Comparison of ENCODE assay signal across 40 cellular contexts in genomic region chr2:217444509-217444908, GRCh38.
"Had no signal": no experiment of that assay in that cellular context is flagged by ENCODE, and none has a peak within 500 bp of the region (broad histone marks: within the 10 kb centered on the region; RNA-seq: fewer than 3 reads in every experiment).

No MANE protein-coding gene starts in this region.

- H3K27ac Mint-ChIP-seq: activated B cell treated with CpG ODN at 0.5 μM for 24 hours; activated CD4-positive, alpha-beta memory T cell treated with anti-CD3 and anti-CD28 coated beads for 36 hours; activated CD4-positive, alpha-beta T cell treated with anti-CD3 and anti-CD28 coated beads, Interleukin-2, amount 10 ng/mL, durations not matched to agents 24 days and 14 days; activated CD8-positive, alpha-beta T cell treated with anti-CD3 and anti-CD28 coated beads for 36 hours; activated naive CD4-positive, alpha-beta T cell treated with anti-CD3 and anti-CD28 coated beads for 36 hours; activated naive CD4-positive, alpha-beta T cell treated with anti-CD3 and anti-CD28 coated beads, Interleukin-2, amount 50 U/mL, for 72 hours; activated naive CD8-positive, alpha-beta T cell treated with anti-CD3 and anti-CD28 coated beads for 36 hours; activated T-cell treated with anti-CD3 and anti-CD28 coated beads, Interleukin-2, amount 50 U/mL, for 72 hours; activated T-helper 1 cell treated with anti-CD3 and anti-CD28 coated beads, Interleukin-12 subunit alpha, Interleukin-12 subunit beta, Interleukin-2, Interleukin-4 antibody, amounts not matched to agents 30 ng/mL and 10 ng/mL and 1 ng/mL, durations not matched to agents 14 hours and 24 hours and 36 hours; activated T-helper 17 cell treated with anti-CD3 and anti-CD28 coated beads, Interleukin-2, amount 50 U/mL, for 72 hours; T-helper 1 cell treated with Interleukin-12 subunit alpha and Interleukin-12 subunit beta and Interleukin-4 antibody, amounts not matched to agents 30 μg/mL and 1 μg/mL, for 36 hours; T-helper 2 cell treated with Interferon-gamma antibody and Interleukin-4, amounts not matched to agents 5 μg/mL and 100 μg/mL, for 36 hours had no signal

- H3K36me3 ChIP-seq: adrenal gland, brain microvascular endothelial cell, breast epithelium, cardiac muscle cell had no signal

- DNase-seq: activated B cell treated with CpG ODN at 0.5 μM for 24 hours; activated CD4-positive, alpha-beta memory T cell treated with anti-CD3 and anti-CD28 coated beads for 36 hours; activated CD4-positive, alpha-beta T cell treated with anti-CD3 and anti-CD28 coated beads for 4 hours; activated CD4-positive, alpha-beta T cell treated with anti-CD3 and anti-CD28 coated beads, Interleukin-2, amount 10 ng/mL, durations not matched to agents 24 days and 14 days; activated CD4-positive, alpha-beta T cell treated with anti-CD3 and anti-CD28 coated beads, Interleukin-2, amount 50 U/mL, for 1 hour; activated CD4-positive, alpha-beta T cell treated with anti-CD3 and anti-CD28 coated beads, Interleukin-2, amount 50 U/mL, for 4 hours; activated CD4-positive, CD25-positive, alpha-beta regulatory T cell treated with anti-CD3 and anti-CD28 coated beads, Interleukin-2, amount 50 U/mL, for 72 hours; activated CD8-positive, alpha-beta memory T cell treated with anti-CD3 and anti-CD28 coated beads, Interleukin-2, amount 50 U/mL, for 4 hours; activated CD8-positive, alpha-beta T cell treated with anti-CD3 and anti-CD28 coated beads for 36 hours; activated effector memory CD4-positive, alpha-beta T cell treated with anti-CD3 and anti-CD28 coated beads, Interleukin-2, amount 50 U/mL, for 16 hours; activated gamma-delta T cell treated with Interleukin-2 at 50 U/mL for 16 hours; activated naive CD4-positive, alpha-beta T cell; activated naive CD4-positive, alpha-beta T cell treated with anti-CD3 and anti-CD28 coated beads for 36 hours; activated naive CD4-positive, alpha-beta T cell treated with anti-CD3 and anti-CD28 coated beads, Interleukin-2, amount 50 U/mL, for 16 hours; activated naive CD8-positive, alpha-beta T cell treated with anti-CD3 and anti-CD28 coated beads for 36 hours; activated T-cell treated with anti-CD3 and anti-CD28 coated beads for 4 hours; activated T-cell treated with anti-CD3 and anti-CD28 coated beads, Interleukin-2, amount 50 U/mL, for 1 hour; activated T-cell treated with anti-CD3 and anti-CD28 coated beads, Interleukin-2, amount 50 U/mL, for 4 hours; activated T-cell treated with anti-CD3 and anti-CD28 coated beads, Interleukin-2, amount 50 U/mL, for 72 hours; adrenal gland; amniotic stem cell; aorta; body of pancreas; brain microvascular endothelial cell; caudate nucleus; cerebellar nuclear complex; T-helper 1 cell; T-helper 2 cell; T-helper 9 cell had no signal

- FAIRE-seq: astrocyte, TTC549 had no signal

- ATAC-seq: activated CD8-positive, alpha-beta T cell treated with anti-CD3 and anti-CD28 coated beads for 36 hours; activated naive CD4-positive, alpha-beta T cell treated with anti-CD3 and anti-CD28 coated beads, Interleukin-2, amount 50 U/mL, for 72 hours; activated T-cell treated with anti-CD3 and anti-CD28 coated beads, Interleukin-2, amount 50 U/mL, for 4 hours; activated T-cell treated with anti-CD3 and anti-CD28 coated beads, Interleukin-2, amount 50 U/mL, for 72 hours; activated T-helper 17 cell treated with anti-CD3 and anti-CD28 coated beads, Interleukin-2, amount 50 U/mL, for 72 hours; body of pancreas had no signal

- H3K9me3 Mint-ChIP-seq: activated B cell treated with CpG ODN at 0.5 μM for 24 hours; activated CD4-positive, alpha-beta memory T cell treated with anti-CD3 and anti-CD28 coated beads for 36 hours; activated CD4-positive, alpha-beta T cell treated with anti-CD3 and anti-CD28 coated beads, Interleukin-2, amount 10 ng/mL, durations not matched to agents 24 days and 14 days; activated CD8-positive, alpha-beta T cell treated with anti-CD3 and anti-CD28 coated beads for 36 hours; activated naive CD4-positive, alpha-beta T cell treated with anti-CD3 and anti-CD28 coated beads for 36 hours; activated naive CD4-positive, alpha-beta T cell treated with anti-CD3 and anti-CD28 coated beads, Interleukin-2, amount 50 U/mL, for 72 hours; activated T-cell treated with anti-CD3 and anti-CD28 coated beads, Interleukin-2, amount 50 U/mL, for 4 hours; activated T-helper 1 cell treated with anti-CD3 and anti-CD28 coated beads, Interleukin-12 subunit alpha, Interleukin-12 subunit beta, Interleukin-2, Interleukin-4 antibody, amounts not matched to agents 30 ng/mL and 10 ng/mL and 1 ng/mL, durations not matched to agents 14 hours and 24 hours and 36 hours; activated T-helper 17 cell treated with anti-CD3 and anti-CD28 coated beads, Interleukin-2, amount 50 U/mL, for 72 hours; central memory CD8-positive, alpha-beta T cell; T-helper 1 cell treated with Interleukin-12 subunit alpha and Interleukin-12 subunit beta and Interleukin-4 antibody, amounts not matched to agents 30 μg/mL and 1 μg/mL, for 36 hours; T-helper 2 cell treated with Interferon-gamma antibody and Interleukin-4, amounts not matched to agents 5 μg/mL and 100 μg/mL, for 36 hours had no signal

- H3K27me3 Mint-ChIP-seq: activated B cell treated with CpG ODN at 0.5 μM for 24 hours; activated CD4-positive, alpha-beta memory T cell treated with anti-CD3 and anti-CD28 coated beads for 36 hours; activated CD4-positive, alpha-beta T cell treated with anti-CD3 and anti-CD28 coated beads, Interleukin-2, amount 10 ng/mL, durations not matched to agents 24 days and 14 days; activated CD8-positive, alpha-beta T cell treated with anti-CD3 and anti-CD28 coated beads for 36 hours; activated naive CD8-positive, alpha-beta T cell treated with anti-CD3 and anti-CD28 coated beads for 36 hours; activated T-helper 17 cell treated with anti-CD3 and anti-CD28 coated beads, Interleukin-2, amount 50 U/mL, for 72 hours; central memory CD8-positive, alpha-beta T cell had no signal

- H3K27me3 ChIP-seq: adrenal gland, body of pancreas, brain microvascular endothelial cell, breast epithelium, cardiac muscle cell had no signal

- H3K4me3 ChIP-seq: adrenal gland, body of pancreas, breast epithelium, cardiac muscle cell had no signal

- H3K4me3 Mint-ChIP-seq: activated B cell treated with CpG ODN at 0.5 μM for 24 hours; activated CD4-positive, alpha-beta memory T cell treated with anti-CD3 and anti-CD28 coated beads for 36 hours; activated CD4-positive, alpha-beta T cell treated with anti-CD3 and anti-CD28 coated beads, Interleukin-2, amount 10 ng/mL, durations not matched to agents 24 days and 14 days; activated CD8-positive, alpha-beta T cell treated with anti-CD3 and anti-CD28 coated beads for 36 hours; activated naive CD4-positive, alpha-beta T cell treated with anti-CD3 and anti-CD28 coated beads for 36 hours; activated naive CD8-positive, alpha-beta T cell treated with anti-CD3 and anti-CD28 coated beads for 36 hours; activated T-cell treated with anti-CD3 and anti-CD28 coated beads, Interleukin-2, amount 50 U/mL, for 4 hours; activated T-cell treated with anti-CD3 and anti-CD28 coated beads, Interleukin-2, amount 50 U/mL, for 72 hours; activated T-helper 1 cell treated with anti-CD3 and anti-CD28 coated beads, Interleukin-12 subunit alpha, Interleukin-12 subunit beta, Interleukin-2, Interleukin-4 antibody, amounts not matched to agents 30 ng/mL and 10 ng/mL and 1 ng/mL, durations not matched to agents 14 hours and 24 hours and 36 hours; activated T-helper 17 cell treated with anti-CD3 and anti-CD28 coated beads, Interleukin-2, amount 50 U/mL, for 72 hours; central memory CD8-positive, alpha-beta T cell; T-helper 1 cell treated with Interleukin-12 subunit alpha and Interleukin-12 subunit beta and Interleukin-4 antibody, amounts not matched to agents 30 μg/mL and 1 μg/mL, for 36 hours; T-helper 2 cell treated with Interferon-gamma antibody and Interleukin-4, amounts not matched to agents 5 μg/mL and 100 μg/mL, for 36 hours had no signal

- H3K4me1 ChIP-seq: body of pancreas, breast epithelium had no signal

- H3K36me3 Mint-ChIP-seq: activated CD4-positive, alpha-beta memory T cell treated with anti-CD3 and anti-CD28 coated beads for 36 hours; activated naive CD4-positive, alpha-beta T cell treated with anti-CD3 and anti-CD28 coated beads, Interleukin-2, amount 50 U/mL, for 72 hours; activated naive CD8-positive, alpha-beta T cell treated with anti-CD3 and anti-CD28 coated beads for 36 hours had no signal

- H3K4me1 Mint-ChIP-seq: activated T-helper 17 cell treated with anti-CD3 and anti-CD28 coated beads, Interleukin-2, amount 50 U/mL, for 72 hours; central memory CD8-positive, alpha-beta T cell had no signal

- H3K9me3 ChIP-seq: adrenal gland, body of pancreas, breast epithelium had no signal

- H3K27ac ChIP-seq: adrenal gland, body of pancreas, brain microvascular endothelial cell, breast epithelium, cardiac muscle cell, VCaP had no signal
